In the genomic region with DNA sequence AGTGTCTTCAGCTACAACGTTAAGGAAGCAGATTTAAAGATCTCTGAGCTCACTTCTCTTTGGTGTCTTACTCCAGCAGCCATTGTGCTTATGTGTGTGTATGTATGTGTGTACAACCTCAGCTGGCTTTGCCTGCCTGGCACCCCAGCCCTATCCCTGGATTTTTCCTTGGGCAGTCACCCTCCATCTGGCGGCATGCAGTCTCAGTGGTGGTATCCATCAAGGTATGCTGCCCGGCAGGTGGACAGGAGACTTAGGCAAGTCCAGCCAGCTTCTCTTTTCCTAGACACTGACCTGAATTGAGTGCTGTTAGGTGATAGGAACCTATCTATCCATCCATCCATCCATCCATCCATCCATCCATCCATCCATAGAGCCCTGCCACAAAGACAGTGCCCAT, we compare ENCODE assay signal across 24 cellular contexts.
A peak's percentile ranks its signal among the peaks of the same experiment; 100 is the strongest.
DNase-seq lines count a peak whose midpoint lies in the region; ATAC-seq, FAIRE-seq and TF ChIP-seq lines count a peak whose summit lies in the region.
"Had no signal": no experiment of that assay in that cellular context is flagged by ENCODE, and none has a peak within 500 bp of the region (broad histone marks: within the 10 kb centered on the region; RNA-seq: fewer than 3 reads in every experiment).

No MANE protein-coding gene starts in this region.

- no peak for FAIRE-seq in HepG2 (lab: Jason Lieb, UNC)
- FAIRE-seq: A204.1, D721Med, GM12878, GM19239, H1 had no signal

- peak; percentile 22 for DNase-seq in activated CD8-positive, alpha-beta memory T cell treated with anti-CD3 and anti-CD28 coated beads, Interleukin-2, amount 10 ng/mL, durations not matched to agents 7 days and 5 days
- no peak for DNase-seq in activated CD8-positive, alpha-beta memory T cell treated with anti-CD3 and anti-CD28 coated beads for 24 hours
- peak; percentile 42 for DNase-seq in islet precursor cell
- no peak for DNase-seq in stomach
- DNase-seq in SIG-M5 treated with dmso at 0.1 percent for 504 hours (lab: John Stamatoyannopoulos, UW; ENCODE audit: unreplicated experiment), result no peak
- DNase-seq in HepG2 (ENCODE audit: low spot score), result no peak
- DNase-seq: CD4-positive, CD25-positive, alpha-beta regulatory T cell; CD8-positive, alpha-beta T cell; DMS 273 treated with DMSO at 0.1 percent for 48 hours; DMS79; EL; GDM1; GM23248; H7; HFFc6 had no signal

- H4K20me1 ChIP-seq in HepG2 (ENCODE audit: insufficient read depth, low read length), result no peaks in the 10 kb centered on the region
- H4K20me1 ChIP-seq: BLaER1 had no signal

- POLR2A ChIA-PET in HepG2 (lab: Yijun Ruan, JAX), result no interaction called here

- H3K27ac ChIP-seq in stomach (peak overlapping the region in 3 of 5 donors; percentile 20 to 74 (median 59)), HepG2 (ENCODE audit: extremely low read length, insufficient read depth, low read length) (no peak overlapping the region)
- H3K27ac ChIP-seq: 22Rv1, BLaER1, C4-2B, GM23248 had no signal

- intact Hi-C loops in stomach (cut with DNase I; ENCODE audit: low total_unique reads) (no loop called here), HepG2 (cut with micrococcal nuclease; ENCODE audit: unreplicated experiment) (no loop called here)

- H3K36me3 Mint-ChIP-seq in activated CD8-positive, alpha-beta memory T cell treated with anti-CD3 and anti-CD28 coated beads, Interleukin-2, amount 10 ng/mL, durations not matched to agents 7 days and 5 days, result no peaks in the 10 kb centered on the region
- H3K36me3 Mint-ChIP-seq: CD4-positive, CD25-positive, alpha-beta regulatory T cell; CD8-positive, alpha-beta T cell had no signal

- in situ Hi-C loops in HepG2 (cut with HindIII; ENCODE audit: extremely low pct_ligation_motif_present, low pct_unique_long_range_greater_than_20kb), result no loop called here

- TF ChIP-seq CTCF in stomach (IDR thresholded peaks at IDR 0.05), result no peak
- no peak for TF ChIP-seq CTCF in HepG2 (CRISPR knock-in tag; IDR thresholded peaks at IDR 0.05)

- H3K79me2 ChIP-seq in HepG2 (ENCODE audit: insufficient read depth, low read length), result no peaks in the 10 kb centered on the region

- peaks cover 0 to 9% (median 0%) of the 10 kb centered on the region in 3 donors for H3K27me3 ChIP-seq in stomach
- H3K27me3 ChIP-seq in HepG2 (ENCODE audit: control insufficient read depth in 1 of 2, insufficient read depth in 2 of 2, low read length in 2 of 2), result peaks cover 0 to 8% of the 10 kb centered on the region in 2 experiments; a peak in 1 of 5 replicates
- H3K27me3 ChIP-seq: BLaER1 had no signal

- H3K9me3 Mint-ChIP-seq in activated CD8-positive, alpha-beta memory T cell treated with anti-CD3 and anti-CD28 coated beads, Interleukin-2, amount 10 ng/mL, durations not matched to agents 7 days and 5 days (ENCODE audit: low read depth), result no peaks in the 10 kb centered on the region
- H3K9me3 Mint-ChIP-seq: CD8-positive, alpha-beta T cell had no signal

- TF ChIP-seq EP300 in stomach (IDR thresholded peaks at IDR 0.05) (no peak), HepG2 (IDR thresholded peaks at IDR 0.05; ENCODE audit: low read depth in 2 of 2, low read length in 2 of 2) (no peak), HepG2 (CRISPR knock-in tag; IDR thresholded peaks at IDR 0.05; ENCODE audit: borderline replicate concordance) (no peak)

- no peaks in the 10 kb centered on the region for H3K9me3 ChIP-seq in stomach
- no peaks in the 10 kb centered on the region for H3K9me3 ChIP-seq in HepG2 (ENCODE audit: low read length)

- no peak overlapping the region for H2AFZ ChIP-seq in HepG2 (ENCODE audit: low read length)
- H2AFZ ChIP-seq: GM23248 had no signal

- H3K9ac ChIP-seq in HepG2 (ENCODE audit: insufficient read depth, low read depth, low read length), result no peak overlapping the region
- H3K9ac ChIP-seq: BLaER1, GM23248 had no signal

- H3K4me3 Mint-ChIP-seq in activated CD8-positive, alpha-beta memory T cell treated with anti-CD3 and anti-CD28 coated beads, Interleukin-2, amount 10 ng/mL, durations not matched to agents 7 days and 5 days, result no peak overlapping the region
- H3K4me3 Mint-ChIP-seq: B cell; CD4-positive, CD25-positive, alpha-beta regulatory T cell; CD8-positive, alpha-beta T cell; HFFc6 had no signal

- no peak overlapping the region for H3K4me3 ChIP-seq in stomach
- H3K4me3 ChIP-seq in HepG2 (replicated peaks in 1 of 3; ENCODE audit: insufficient read depth in 1 of 3, low read depth in 2 of 3, low read length in 3 of 3), result no peak overlapping the region
- H3K4me3 ChIP-seq: BLaER1, GM12878, GM23248 had no signal

- CTCF ChIA-PET in activated CD8-positive, alpha-beta memory T cell treated with anti-CD3 and anti-CD28 coated beads, Interleukin-2, amount 10 ng/mL, durations not matched to agents 7 days and 5 days (lab: Charles Lee), result no interaction called here
- CTCF ChIA-PET in HepG2 (lab: Yijun Ruan, JAX; ENCODE audit: low intra/inter-chr PET ratio, low total read pairs), result no interaction called here

- no peak for ATAC-seq in activated CD8-positive, alpha-beta memory T cell treated with anti-CD3 and anti-CD28 coated beads, Interleukin-2, amount 10 ng/mL, durations not matched to agents 7 days and 5 days
- ATAC-seq in HepG2, result no peak
- ATAC-seq: CD8-positive, alpha-beta T cell; GM12878 had no signal

- TF ChIP-seq RAD21 in HepG2 (CRISPR knock-in tag; IDR thresholded peaks at IDR 0.05), result no peak

- H3K36me3 ChIP-seq in stomach (no peaks in the 10 kb centered on the region), HepG2 (replicated peaks in 1 of 2; ENCODE audit: control insufficient read depth in 1 of 2, insufficient read depth in 2 of 2, low read length in 2 of 2) (no peaks in the 10 kb centered on the region)
- H3K36me3 ChIP-seq: BLaER1 had no signal

- TF ChIP-seq POLR2A in stomach (IDR thresholded peaks at IDR 0.05) (no peak), HepG2 (IDR thresholded peaks at IDR 0.05; ENCODE audit: insufficient read depth in 1 of 2, low read depth in 2 of 2, low read length in 2 of 2) (no peak)

- H3K4me1 Mint-ChIP-seq in activated CD8-positive, alpha-beta memory T cell treated with anti-CD3 and anti-CD28 coated beads, Interleukin-2, amount 10 ng/mL, durations not matched to agents 7 days and 5 days, result peaks cover 4% of the 10 kb centered on the region

- H3K4me1 ChIP-seq in stomach (peaks cover 0 to 9% (median 7%) of the 10 kb centered on the region in 4 donors), HepG2 (ENCODE audit: insufficient read depth, low read length) (no peaks in the 10 kb centered on the region)

- H3K27me3 Mint-ChIP-seq in activated CD8-positive, alpha-beta memory T cell treated with anti-CD3 and anti-CD28 coated beads, Interleukin-2, amount 10 ng/mL, durations not matched to agents 7 days and 5 days, result peaks cover 27% of the 10 kb centered on the region
- H3K27me3 Mint-ChIP-seq: CD4-positive, CD25-positive, alpha-beta regulatory T cell had no signal

- no peak overlapping the region for H3K4me2 ChIP-seq in HepG2 (ENCODE audit: low read depth, low read length)
- H3K4me2 ChIP-seq: BLaER1 had no signal

- WGBS in stomach, 5 donors, result 66 to 83% (median 82%) methylated on average over 3 of the region's 3 CpGs
- 11% methylated on average over 3 of the region's 3 CpGs for WGBS in HepG2 (ENCODE audit: low lambda C conversion rate)

- no peak overlapping the region for H3K27ac Mint-ChIP-seq in activated CD8-positive, alpha-beta memory T cell treated with anti-CD3 and anti-CD28 coated beads, Interleukin-2, amount 10 ng/mL, durations not matched to agents 7 days and 5 days
- H3K27ac Mint-ChIP-seq: B cell; CD8-positive, alpha-beta T cell; HFFc6 had no signal

- BruUV-seq in HepG2 (replicated peaks; lab: Mats Ljungman, UMichigan), result no TSS peak

TF ChIP-seq in HepG2, 621 proteins besides CTCF, POLR2A, EP300 and RAD21 (continues in another document):
- TF ChIP-seq KDM6A (CRISPR knock-in tag; IDR thresholded peaks at IDR 0.05; ENCODE audit: low read depth), result no peak
- no peak for TF ChIP-seq ZNF260 (CRISPR knock-in tag; IDR thresholded peaks at IDR 0.05; ENCODE audit: borderline replicate concordance, low read depth)
- TF ChIP-seq, protein P1, sequence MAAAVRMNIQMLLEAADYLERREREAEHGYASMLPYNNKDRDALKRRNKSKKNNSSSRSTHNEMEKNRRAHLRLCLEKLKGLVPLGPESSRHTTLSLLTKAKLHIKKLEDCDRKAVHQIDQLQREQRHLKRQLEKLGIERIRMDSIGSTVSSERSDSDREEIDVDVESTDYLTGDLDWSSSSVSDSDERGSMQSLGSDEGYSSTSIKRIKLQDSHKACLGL (CRISPR knock-in tag; IDR thresholded peaks at IDR 0.05), result no peak
- TF ChIP-seq NR2F2 (IDR thresholded peaks at IDR 0.05; ENCODE audit: borderline replicate concordance, low read depth), result no peak
- TF ChIP-seq, protein P2, sequence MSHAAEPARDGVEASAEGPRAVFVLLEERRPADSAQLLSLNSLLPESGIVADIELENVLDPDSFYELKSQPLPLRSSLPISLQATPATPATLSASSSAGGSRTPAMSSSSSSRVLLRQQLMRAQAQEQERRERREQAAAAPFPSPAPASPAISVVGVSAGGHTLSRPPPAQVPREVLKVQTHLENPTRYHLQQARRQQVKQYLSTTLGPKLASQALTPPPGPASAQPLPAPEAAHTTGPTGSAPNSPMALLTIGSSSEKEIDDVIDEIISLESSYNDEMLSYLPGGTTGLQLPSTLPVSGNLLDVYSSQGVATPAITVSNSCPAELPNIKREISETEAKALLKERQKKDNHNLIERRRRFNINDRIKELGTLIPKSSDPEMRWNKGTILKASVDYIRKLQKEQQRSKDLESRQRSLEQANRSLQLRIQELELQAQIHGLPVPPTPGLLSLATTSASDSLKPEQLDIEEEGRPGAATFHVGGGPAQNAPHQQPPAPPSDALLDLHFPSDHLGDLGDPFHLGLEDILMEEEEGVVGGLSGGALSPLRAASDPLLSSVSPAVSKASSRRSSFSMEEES (CRISPR knock-in tag; IDR thresholded peaks at IDR 0.05), result no peak
- no peak for TF ChIP-seq POLR2AphosphoS5 (IDR thresholded peaks at IDR 0.05; ENCODE audit: low read depth, low read length)
- TF ChIP-seq, protein P3, sequence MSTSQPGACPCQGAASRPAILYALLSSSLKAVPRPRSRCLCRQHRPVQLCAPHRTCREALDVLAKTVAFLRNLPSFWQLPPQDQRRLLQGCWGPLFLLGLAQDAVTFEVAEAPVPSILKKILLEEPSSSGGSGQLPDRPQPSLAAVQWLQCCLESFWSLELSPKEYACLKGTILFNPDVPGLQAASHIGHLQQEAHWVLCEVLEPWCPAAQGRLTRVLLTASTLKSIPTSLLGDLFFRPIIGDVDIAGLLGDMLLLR (CRISPR knock-in tag; IDR thresholded peaks at IDR 0.05), result no peak
- no peak for TF ChIP-seq GPN1 (CRISPR knock-in tag; IDR thresholded peaks at IDR 0.05; ENCODE audit: borderline replicate concordance)
- no peak for TF ChIP-seq IRX3 (CRISPR knock-in tag; IDR thresholded peaks at IDR 0.05; ENCODE audit: borderline replicate concordance, low read depth)
- TF ChIP-seq MIER3 (CRISPR knock-in tag; IDR thresholded peaks at IDR 0.05; ENCODE audit: borderline replicate concordance), result no peak
- TF ChIP-seq ZNF30 (CRISPR knock-in tag; IDR thresholded peaks at IDR 0.05), result no peak
- no peak for TF ChIP-seq ZNF589 (CRISPR knock-in tag; conservative IDR thresholded peaks at IDR 0.05)
- TF ChIP-seq ZBTB3 (CRISPR knock-in tag; IDR thresholded peaks at IDR 0.05; ENCODE audit: borderline replicate concordance, low read depth), result no peak
- no peak for TF ChIP-seq CAMTA2 (CRISPR knock-in tag; IDR thresholded peaks at IDR 0.05; ENCODE audit: borderline replicate concordance)

Comparison
In these comparisons a context has a peak if more than half of its experiments do, and no peak if none do; other contexts are left out.
1. DNase-seq: peak in activated CD8-positive, alpha-beta memory T cell treated with anti-CD3 and anti-CD28 coated beads, Interleukin-2, amount 10 ng/mL, durations not matched to agents 7 days and 5 days (single experiment) and islet precursor cell (single experiment); none in activated CD8-positive, alpha-beta memory T cell treated with anti-CD3 and anti-CD28 coated beads for 24 hours (single experiment), stomach (single experiment), SIG-M5 treated with dmso at 0.1 percent for 504 hours (single experiment) and HepG2 (single experiment).